ENCODE assay signal across 8 cellular contexts in genomic region chr21:34201001-34201400, GRCh38.
DNase-seq lines count a peak whose midpoint lies in the region; ATAC-seq and TF ChIP-seq lines count a peak whose summit lies in the region.

No MANE protein-coding gene starts in this region.

- ATAC-seq in naive B cell (ENCODE audit: low read depth in 2 of 2): peak; percentile 30 to 62
- no peak for ATAC-seq in GM18505 (IDR thresholded peaks at IDR 0.05; ENCODE audit: unreplicated experiment)

- peak overlapping the region in 2 of 6 donors; percentile 17 to 42 for H3K27ac Mint-ChIP-seq in naive B cell

- H3K4me1 ChIP-seq in left ventricle myocardium inferior: peaks cover 39% of the 10 kb centered on the region

- no peaks in the 10 kb centered on the region for H3K9me3 Mint-ChIP-seq in naive B cell

- intact Hi-C loops in left ventricle myocardium inferior (cut with micrococcal nuclease) (loop anchor here (10.0 kb wide), 1 partner anchor 286 kb away; the partner anchor contains the start of gene ATP5PO), cardiac septum (cut with DNase I) (loop anchor here (5.0 kb wide), 3 partner anchors 74 to 279 kb away; partner anchors contain the start of genes MRPS6 and SLC5A3)

- H3K27me3 Mint-ChIP-seq in naive B cell: peaks cover 21 to 30% (median 26%) of the 10 kb centered on the region in 3 donors

- H3K36me3 ChIP-seq in left ventricle myocardium inferior: no peaks in the 10 kb centered on the region

- H3K36me3 Mint-ChIP-seq in naive B cell: no peaks in the 10 kb centered on the region

- H3K27me3 ChIP-seq in left ventricle myocardium inferior (ENCODE audit: low read depth): no peaks in the 10 kb centered on the region

- H3K4me3 Mint-ChIP-seq in naive B cell: peak overlapping the region; percentile 31 to 90 (median 76)

- H3K4me3 ChIP-seq in left ventricle myocardium inferior: no peak overlapping the region

- no peak for TF ChIP-seq POLR2A in GM18505 (IDR thresholded peaks at IDR 0.05; ENCODE audit: borderline replicate concordance, extremely low read depth, insufficient read depth, insufficient read length)

- DNase-seq in left ventricle myocardium inferior: no peak
- DNase-seq in cardiac septum (ENCODE audit: low spot score): no peak
- DNase-seq in naive B cell: peak; percentile 6
- no peak for DNase-seq in NCI-H1048 (lab: John Stamatoyannopoulos, UW)
- DNase-seq in NCI-H2227 treated with DMSO at 0.1 percent for 48 hours (lab: John Stamatoyannopoulos, UW): no peak
- no peak for DNase-seq in H4 (ENCODE audit: low spot score)

- H3K9me3 ChIP-seq in left ventricle myocardium inferior (replicated peaks): no peaks in the 10 kb centered on the region

- peak overlapping the region; percentile 74 for H3K27ac ChIP-seq in left ventricle myocardium inferior (replicated peaks)
- H3K27ac ChIP-seq in angular gyrus (ENCODE audit: low read depth, low read length): peak overlapping the region; percentile 90

- peaks cover 20 to 29% (median 26%) of the 10 kb centered on the region in 3 donors for H3K4me1 Mint-ChIP-seq in naive B cell

- no peak for TF ChIP-seq CTCF in left ventricle myocardium inferior (IDR thresholded peaks at IDR 0.05; ENCODE audit: borderline replicate concordance)
